ENCODE assay signal across 8 cellular contexts in the genomic region with DNA sequence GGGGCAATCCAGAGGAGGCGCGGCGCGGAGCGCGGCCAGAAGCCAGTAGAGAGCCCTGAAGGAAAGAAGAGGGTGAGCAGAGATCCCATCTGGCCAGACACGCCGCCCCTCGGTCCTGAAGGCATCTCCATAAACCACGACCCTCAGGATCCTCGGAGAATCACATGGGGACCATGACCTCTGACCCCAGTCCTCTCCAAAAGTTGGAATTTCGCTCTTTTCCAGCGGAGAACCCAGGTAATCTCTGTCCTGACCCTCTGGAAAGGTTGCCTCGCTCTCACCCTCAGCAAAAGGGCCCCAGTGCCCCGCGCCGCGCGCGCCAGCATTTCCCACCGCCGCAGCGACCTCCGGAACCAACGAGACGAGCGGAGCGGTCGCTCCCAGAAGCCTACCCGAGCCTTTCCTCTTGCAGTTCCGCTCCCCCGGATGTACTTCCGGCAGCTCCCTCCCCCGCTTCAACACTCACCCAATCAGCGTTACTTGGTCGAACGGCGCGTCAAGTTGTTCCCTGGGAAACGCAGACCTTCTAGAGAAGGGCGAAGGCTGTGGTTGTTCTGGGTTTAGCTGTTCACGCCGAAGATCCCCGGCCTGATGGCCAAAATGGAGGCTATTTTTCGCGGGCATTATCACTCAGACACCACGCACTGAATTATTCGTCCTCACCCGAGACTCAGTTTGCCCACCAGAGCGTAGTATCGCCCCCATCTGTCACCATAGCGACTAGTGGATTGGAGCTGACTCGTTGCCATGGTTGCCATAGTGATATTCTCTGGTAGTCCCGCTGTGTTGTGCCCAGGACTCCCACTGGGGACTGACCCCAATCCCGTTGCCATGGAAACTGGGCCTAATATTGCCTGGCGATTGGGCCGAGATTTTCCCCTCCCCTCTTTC. TPM values are rescaled to one million over a fixed set of nuclear protein-coding genes. Genes with fewer than 3 reads are reported as not detected.
DNase-seq lines count a peak whose midpoint lies in the region; ATAC-seq and TF ChIP-seq lines count a peak whose summit lies in the region.

A gene with protein sequence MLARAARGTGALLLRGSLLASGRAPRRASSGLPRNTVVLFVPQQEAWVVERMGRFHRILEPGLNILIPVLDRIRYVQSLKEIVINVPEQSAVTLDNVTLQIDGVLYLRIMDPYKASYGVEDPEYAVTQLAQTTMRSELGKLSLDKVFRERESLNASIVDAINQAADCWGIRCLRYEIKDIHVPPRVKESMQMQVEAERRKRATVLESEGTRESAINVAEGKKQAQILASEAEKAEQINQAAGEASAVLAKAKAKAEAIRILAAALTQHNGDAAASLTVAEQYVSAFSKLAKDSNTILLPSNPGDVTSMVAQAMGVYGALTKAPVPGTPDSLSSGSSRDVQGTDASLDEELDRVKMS (minus strand): TSS at position 363 of the 891 bp plus-strand sequence. CDS start 37 bp downstream, at position 326.

- H3K9me3 ChIP-seq in PC-9 (ENCODE audit: insufficient read depth, low read depth) (no peaks in the 10 kb centered on the region), mucosa of rectum (ENCODE audit: control insufficient read depth in 2 of 2, low read length in 2 of 2) (no peaks in the 10 kb centered on the region)

- TF ChIP-seq POLR2A in erythroblast (IDR thresholded peaks at IDR 0.05; ENCODE audit: low read length) = peak; percentile 85

- H3K27me3 ChIP-seq in PC-9 (ENCODE audit: insufficient read depth, low read depth) = no peaks in the 10 kb centered on the region
- no peaks in the 10 kb centered on the region for H3K27me3 ChIP-seq in mucosa of rectum (ENCODE audit: control insufficient read depth in 2 of 2, insufficient read depth in 2 of 2, low read length in 2 of 2)

- no peaks in the 10 kb centered on the region for H3K9me2 ChIP-seq in PC-9 (ENCODE audit: insufficient read depth)

- H4K20me1 ChIP-seq in PC-9 (ENCODE audit: insufficient read depth) = no peaks in the 10 kb centered on the region

- peak within 1 kb of the TSS; percentile 96 for H3K4me3 ChIP-seq in Jurkat, Clone E6-1 (ENCODE audit: low read length)
- H3K4me3 ChIP-seq in PC-9 (peak within 1 kb of the TSS; percentile 84), mucosa of rectum (ENCODE audit: low read length in 2 of 2) (peak within 1 kb of the TSS; percentile 88 to 98)

- CTCF ChIA-PET in PC-9 (lab: Charles Lee) = interaction anchor here (1.0 kb wide), 1 partner anchor 52 kb away, joined by 3 read pairs; no protein-coding TSS in a partner anchor

- no peaks in the 10 kb centered on the region for H3K36me3 ChIP-seq in PC-9 (ENCODE audit: low read depth)
- peaks cover 36 to 53% of the 10 kb centered on the region in 2 donors for H3K36me3 ChIP-seq in mucosa of rectum (ENCODE audit: control insufficient read depth in 2 of 2, insufficient read depth in 2 of 2, low read length in 2 of 2)

- no peaks in the 10 kb centered on the region for H3K4me1 ChIP-seq in PC-9 (replicated peaks; ENCODE audit: insufficient read depth)
- H3K4me1 ChIP-seq in mucosa of rectum (ENCODE audit: control insufficient read depth in 2 of 2, insufficient read depth in 2 of 2, low read length in 2 of 2) = peaks cover 14 to 17% of the 10 kb centered on the region in 2 donors

- peaks cover 15% of the 10 kb centered on the region for H3K79me2 ChIP-seq in PC-9 (ENCODE audit: low read depth)

- no peak for TF ChIP-seq CTCF in PC-9 (conservative IDR thresholded peaks at IDR 0.05)

- H2AFZ ChIP-seq in PC-9 = peak within 1 kb of the TSS; percentile 96

- peak; percentile 90 for ATAC-seq in GM21619 (IDR thresholded peaks at IDR 0.05; ENCODE audit: unreplicated experiment)

- BruUV-seq in PC-9 (replicated peaks; lab: Mats Ljungman, UMichigan) = TSS peak; percentile 95

- intact Hi-C loops in PC-9 (cut with micrococcal nuclease; ENCODE audit: unreplicated experiment) = no loop called here

- peak within 1 kb of the TSS; percentile 90 for H3K4me2 ChIP-seq in PC-9

- POLR2A ChIA-PET in PC-9 (lab: Charles Lee; ENCODE audit: unreplicated experiment) = interaction anchor here (0.6 to 1.2 kb wide), 4 partner anchors 13 to 482 kb away, joined by 3 to 4 read pairs (median 4); a partner anchor contains a TSS

- peak within 1 kb of the TSS; percentile 91 to 98 for H3K9ac ChIP-seq in mucosa of rectum (ENCODE audit: low read depth in 1 of 2, low read length in 2 of 2)

- H3F3A ChIP-seq in PC-9 (ENCODE audit: insufficient read depth, low read depth) = no peaks in the 10 kb centered on the region

- H3K27ac ChIP-seq in PC-9 (peak within 1 kb of the TSS; percentile 49), mucosa of rectum (ENCODE audit: low read depth in 2 of 2, low read length in 2 of 2) (peak within 1 kb of the TSS; percentile 79 to 80)

- DNase-seq in DMS153 (lab: John Stamatoyannopoulos, UW) (peak; percentile 89), PC-9 (peak; percentile 81 to 84), erythroblast (lab: John Stamatoyannopoulos, UW) (peak; percentile 96 to 97)
- peak; percentile 94 for DNase-seq in Jurkat, Clone E6-1 (ENCODE audit: low read depth, low spot score)
- DNase-seq in activated T-cell treated with anti-CD3 and anti-CD28 coated beads, Interleukin-2, amount 50 U/mL, for 1 hour = peak; percentile 87
- peak; percentile 93 for DNase-seq in stimulated activated CD8-positive, alpha-beta memory T cell treated with anti-CD3 and anti-CD28 coated beads, Interleukin-4, amount 100 ng/mL, for 48 hours

RNA-seq across cellular contexts. Expression of the gene that starts here (rescaled TPM):
- 282 TPM for polyA plus RNA-seq in Jurkat, Clone E6-1 (2012; ENCODE audit: insufficient read depth, insufficient read length)
- total RNA-seq in PC-9 (2021) = 109 and 122 TPM in 2 replicates

Comparison
In these comparisons a context has a peak if more than half of its experiments do, and no peak if none do; other contexts are left out.
1. Peak in every context shown above with its lines: DNase-seq, ATAC-seq, H3K4me3 ChIP-seq and H3K27ac ChIP-seq.